In the genomic region with DNA sequence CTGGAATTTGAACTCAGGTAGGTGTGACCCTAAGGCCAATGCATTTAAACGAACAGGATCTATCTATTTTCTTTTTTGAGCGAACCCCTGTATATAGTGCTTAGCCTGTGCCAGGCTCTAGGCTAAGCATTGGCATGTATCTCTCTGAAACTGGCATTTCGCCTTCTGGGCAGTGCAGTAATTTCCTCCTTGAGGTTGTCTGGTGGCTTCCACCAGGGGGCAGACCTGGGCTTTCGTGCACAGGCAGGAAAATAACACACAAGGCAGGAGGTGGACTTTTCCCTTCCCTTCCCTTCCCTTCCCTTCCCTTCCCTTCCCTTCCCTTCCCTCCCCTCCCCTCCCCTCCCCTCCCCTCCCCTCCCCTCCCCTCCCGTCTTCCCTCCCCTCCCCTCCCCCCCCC, we compare ENCODE assay signal across 8 cellular contexts. TPM values are rescaled to one million over a fixed set of nuclear protein-coding genes. Genes with fewer than 3 reads are reported as not detected.
DNase-seq lines count a peak whose midpoint lies in the region; ATAC-seq and TF ChIP-seq lines count a peak whose summit lies in the region.

No MANE protein-coding gene starts in this region.

- H3K9me2 ChIP-seq in MM.1S (replicated peaks; ENCODE audit: insufficient read depth, low read length): no peaks in the 10 kb centered on the region

- no peaks in the 10 kb centered on the region; the same call in 1 of the 2 replicates for H3K4me1 ChIP-seq in MM.1S (ENCODE audit: low read length)

- no peaks in the 10 kb centered on the region for H3K79me2 ChIP-seq in MM.1S (ENCODE audit: low read length)

- peaks cover 10 to 16% (median 11%) of the 10 kb centered on the region in 3 donors for H3K4me1 Mint-ChIP-seq in T-cell

- peak; percentile 61 to 72 (median 63) for ATAC-seq in T-cell (replicated peaks in 1 of 4)
- peak; percentile 80 for ATAC-seq in left ventricle myocardium superior
- no peak for ATAC-seq in GM21360 (IDR thresholded peaks at IDR 0.05; ENCODE audit: unreplicated experiment)
- ATAC-seq in HG02870 (IDR thresholded peaks at IDR 0.05; ENCODE audit: unreplicated experiment): no peak

- H3K27ac ChIP-seq in MM.1S (ENCODE audit: low read length): no peak overlapping the region

- H4K20me1 ChIP-seq in MM.1S (ENCODE audit: insufficient read depth, low read length): no peaks in the 10 kb centered on the region

- H3K27me3 Mint-ChIP-seq in T-cell: no peaks in the 10 kb centered on the region

- intact Hi-C loops in left ventricle myocardium superior (cut with micrococcal nuclease): loop anchor here (10.0 kb wide), 1 partner anchor 233 kb away; no protein-coding TSS in a partner anchor

- H3K36me3 ChIP-seq in MM.1S (replicated peaks; ENCODE audit: insufficient read depth, low read length): no peaks in the 10 kb centered on the region

- H3K36me3 Mint-ChIP-seq in T-cell: no peaks in the 10 kb centered on the region

- no peaks in the 10 kb centered on the region for H3K9me3 Mint-ChIP-seq in T-cell

- POLR2A ChIA-PET in T-cell (lab: Charles Lee): no interaction called here

- CTCF ChIA-PET in T-cell (lab: Charles Lee): interaction anchor here (0.7 to 7.8 kb wide), 8 partner anchors 58 to 703 kb away, joined by 3 to 146 read pairs (median 4); no protein-coding TSS in a partner anchor

- no peaks in the 10 kb centered on the region for H3F3A ChIP-seq in MM.1S (ENCODE audit: insufficient read depth, low read length)

- H3K4me3 Mint-ChIP-seq in T-cell: no peak overlapping the region

- TF ChIP-seq CTCF in MM.1S (IDR thresholded peaks at IDR 0.05; ENCODE audit: low read length) (peak; percentile 66), retinal pigment epithelial cell (conservative IDR thresholded peaks at IDR 0.05; ENCODE audit: low read depth, low read length) (peak; percentile 88)

- H3K27ac Mint-ChIP-seq in T-cell: no peak overlapping the region

- DNase-seq in ELF-1 (ENCODE audit: low read depth, low spot score) (peak; percentile 69), MM.1S (peak; percentile 67), T-cell (peak; percentile 39 to 84 (median 72)), amniotic epithelial cell (ENCODE audit: low read depth) (peak; percentile 29), left ventricle myocardium superior (peak; percentile 75), retinal pigment epithelial cell (ENCODE audit: low read depth) (peak; percentile 11)

- no peaks in the 10 kb centered on the region for H3K9me3 ChIP-seq in MM.1S (replicated peaks; ENCODE audit: insufficient read depth, low read length)

- H2AFZ ChIP-seq in MM.1S (ENCODE audit: low read length): no peak overlapping the region

- H3K4me2 ChIP-seq in MM.1S (ENCODE audit: low read depth, low read length): no peak overlapping the region

- no peaks in the 10 kb centered on the region for H3K27me3 ChIP-seq in MM.1S (replicated peaks; ENCODE audit: insufficient read depth, low read length)

- H3K9ac ChIP-seq in MM.1S (ENCODE audit: low read length): no peak overlapping the region

- no peak overlapping the region for H3K4me3 ChIP-seq in MM.1S (ENCODE audit: low read length)
- H3K4me3 ChIP-seq in retinal pigment epithelial cell (ENCODE audit: low read length): no peak overlapping the region

RNA-seq across cellular contexts. Expression of gene PRKCB, which starts 34.4 kb away (rescaled TPM):
- total RNA-seq in T-cell (100 to 1,000 TPM in 4 of 5 donors, 10 to 100 TPM in 1; 84.7 to 114 (median 105) TPM), left ventricle myocardium superior (2.5 TPM)

RNA-seq across cellular contexts. Expression of gene CHP2, which starts 46.6 kb away (rescaled TPM):
- total RNA-seq in T-cell: not detected
- not detected for total RNA-seq in left ventricle myocardium superior

Comparison
In these comparisons a context has a peak if more than half of its experiments do, and no peak if none do; other contexts are left out.
1. DNase-seq: peak in every context shown above with its lines; median percentile 75 in left ventricle myocardium superior; 72 in T-cell; 69 in ELF-1; 67 in MM.1S; 29 in amniotic epithelial cell; 11 in retinal pigment epithelial cell.
2. ATAC-seq: peak in T-cell (4 of 4) and left ventricle myocardium superior (single experiment); none in GM21360 (single experiment) and HG02870 (single experiment).
3. RNA of gene PRKCB, which starts 34.4 kb away (total RNA-seq): 84.7 to 114 TPM in T-cell; 2.5 TPM in left ventricle myocardium superior (single experiment); every median in the first group is over 10 times any median in the second.